ENCODE assay signal across 19 cellular contexts in the genomic region with DNA sequence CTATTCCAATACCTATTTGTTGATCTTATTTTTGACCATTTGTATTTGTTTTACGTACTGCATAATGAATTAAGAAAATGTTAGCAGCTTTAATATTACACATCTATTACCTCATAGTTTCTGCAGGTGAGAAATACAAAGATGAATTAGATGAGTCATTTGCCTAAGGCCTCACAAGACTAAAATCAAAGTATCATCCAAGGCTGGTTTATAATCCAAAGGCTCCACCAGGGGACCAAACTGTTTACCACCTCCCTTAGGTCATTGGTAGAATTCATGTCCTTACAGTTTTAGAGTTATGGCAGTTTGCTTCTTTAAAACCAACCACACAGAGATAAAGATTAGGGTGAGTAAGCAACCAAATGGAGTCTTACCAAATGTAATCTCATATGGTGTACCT.
"Had no signal": no experiment of that assay in that cellular context is flagged by ENCODE, and none has a peak within 500 bp of the region (broad histone marks: within the 10 kb centered on the region; RNA-seq: fewer than 3 reads in every experiment).

No MANE protein-coding gene starts in this region.

- H3K27me3 Mint-ChIP-seq: naive B cell, progenitor cell of endocrine pancreas had no signal

- H3K36me3 Mint-ChIP-seq: naive B cell had no signal

- H3K4me3 ChIP-seq: colonic mucosa, hepatocyte, lung, pancreas had no signal

- H3K4me2 ChIP-seq: hepatocyte had no signal

- H3K9me3 ChIP-seq: colonic mucosa, pancreas had no signal

- H3K4me3 Mint-ChIP-seq: naive B cell, nephron had no signal

- H3K4me1 Mint-ChIP-seq: naive B cell, nephron had no signal

- ATAC-seq: left colon, left ventricle myocardium superior, pancreas, right cardiac atrium had no signal

- H3K27me3 ChIP-seq: colonic mucosa, hepatocyte, pancreas had no signal

- H2AFZ ChIP-seq: hepatocyte had no signal

- H3K79me2 ChIP-seq: hepatocyte had no signal

- H3K36me3 ChIP-seq: colonic mucosa, pancreas had no signal

- DNase-seq: colonic mucosa; effector CD8-positive, alpha-beta T cell; foreskin melanocyte; head of caudate nucleus; left colon; left ventricle myocardium superior; mesendoderm; naive B cell; occipital lobe; pancreas; right cardiac atrium; small intestine; stimulated activated CD4-positive, alpha-beta T cell treated with anti-CD3 and anti-CD28 coated beads, Interleukin-12 subunit alpha, Interleukin-12 subunit beta, amount 100 ng/mL, for 4 hours; stimulated activated naive CD4-positive, alpha-beta T cell; trophoblast cell had no signal

- H3K27ac Mint-ChIP-seq: naive B cell, nephron, progenitor cell of endocrine pancreas had no signal

- H3K4me1 ChIP-seq: colonic mucosa, pancreas had no signal

- H3K27ac ChIP-seq: colonic mucosa, hepatocyte, pancreas had no signal

- H3K9me3 Mint-ChIP-seq: nephron had no signal
